ENCODE assay signal across 1 cellular context in genomic region chr1:36389960-36390359, GRCh38.
TF ChIP-seq lines count a peak whose summit lies in the region.

No MANE protein-coding gene starts in this region.

TF ChIP-seq in GM23338, 12 proteins besides CTCF, POLR2A, EP300 and RAD21 (continued from another document):
- TF ChIP-seq ZNF462 (CRISPR knock-in tag; IDR thresholded peaks at IDR 0.05) = no peak
- no peak for TF ChIP-seq NANOG (IDR thresholded peaks at IDR 0.05; ENCODE audit: borderline replicate concordance)
- no peak for TF ChIP-seq ZNF114 (CRISPR knock-in tag; IDR thresholded peaks at IDR 0.05)
- TF ChIP-seq REST (IDR thresholded peaks at IDR 0.05; ENCODE audit: unreplicated experiment) = no peak
- no peak for TF ChIP-seq EZH2 (IDR thresholded peaks at IDR 0.05; ENCODE audit: low read depth, unreplicated experiment)
